Comparison of ENCODE assay signal across 8 cellular contexts in genomic region chr5:37738057-37738691, GRCh38.
A peak's percentile ranks its signal among the peaks of the same experiment; 100 is the strongest.
DNase-seq lines count a peak whose midpoint lies in the region; ATAC-seq and TF ChIP-seq lines count a peak whose summit lies in the region.

No MANE protein-coding gene starts in this region.

- H3K36me3 ChIP-seq in SJCRH30 (peaks cover 2% of the 10 kb centered on the region; the same call in 1 of the 2 replicates), suprapubic skin (peaks cover 6% of the 10 kb centered on the region), esophagus muscularis mucosa (peaks cover 0 to 7% (median 1%) of the 10 kb centered on the region in 4 donors)

- peaks cover 4% of the 10 kb centered on the region; the same call in 1 of the 2 replicates for H3K9me3 ChIP-seq in SJCRH30 (replicated peaks)
- H3K9me3 ChIP-seq in suprapubic skin: no peaks in the 10 kb centered on the region
- no peaks in the 10 kb centered on the region for H3K9me3 ChIP-seq in right cardiac atrium (ENCODE audit: control insufficient read depth, low read length)
- H3K9me3 ChIP-seq in esophagus muscularis mucosa: no peaks in the 10 kb centered on the region

- H3K27ac ChIP-seq in SJCRH30 (peak overlapping the region; percentile 96), suprapubic skin (peak overlapping the region; percentile 35), right cardiac atrium (ENCODE audit: low read length) (no peak overlapping the region), esophagus muscularis mucosa (replicated peaks in 1 of 4) (peak overlapping the region in 1 of 4 donors; percentile 7)

- ATAC-seq in GM19467 (IDR thresholded peaks at IDR 0.05; ENCODE audit: unreplicated experiment): peak; percentile 62
- peak; percentile 79 for ATAC-seq in HG03521 (IDR thresholded peaks at IDR 0.05; ENCODE audit: unreplicated experiment)
- no peak for ATAC-seq in right cardiac atrium

- no peak for TF ChIP-seq POLR2A in suprapubic skin (IDR thresholded peaks at IDR 0.05)
- TF ChIP-seq POLR2A in esophagus muscularis mucosa (IDR thresholded peaks at IDR 0.05; ENCODE audit: low read depth): no peak

- intact Hi-C loops in right cardiac atrium (cut with DNase I) (no loop called here), esophagus muscularis mucosa (cut with DNase I) (no loop called here)

- H3K4me1 ChIP-seq in SJCRH30 (peaks cover 53% of the 10 kb centered on the region), suprapubic skin (peaks cover 16% of the 10 kb centered on the region), right cardiac atrium (ENCODE audit: control insufficient read depth, insufficient read depth, low read length) (no peaks in the 10 kb centered on the region), esophagus muscularis mucosa (peaks cover 0 to 30% (median 11%) of the 10 kb centered on the region in 4 donors)

- H3K4me3 ChIP-seq in SJCRH30: peak overlapping the region; percentile 1; the same call in 1 of the 2 replicates
- H3K4me3 ChIP-seq in fibroblast of pulmonary artery (replicated peaks; ENCODE audit: low read depth, low read length): no peak overlapping the region
- H3K4me3 ChIP-seq in suprapubic skin: no peak overlapping the region
- no peak overlapping the region for H3K4me3 ChIP-seq in right cardiac atrium (ENCODE audit: low read length)
- no peak overlapping the region for H3K4me3 ChIP-seq in esophagus muscularis mucosa

- 58% methylated on average over 4 of the region's 4 CpGs for WGBS in suprapubic skin
- WGBS in right cardiac atrium: 62% methylated on average over 4 of the region's 4 CpGs
- WGBS in esophagus muscularis mucosa: 66% methylated on average over 4 of the region's 4 CpGs

- DNase-seq in EH (ENCODE audit: low read depth): peak; percentile 93
- peak; percentile 88 to 99 for DNase-seq in SJCRH30
- peak; percentile 89 for DNase-seq in fibroblast of pulmonary artery (ENCODE audit: low read depth)
- no peak for DNase-seq in suprapubic skin (ENCODE audit: low spot score in 2 of 2)
- DNase-seq in right cardiac atrium: no peak
- no peak for DNase-seq in esophagus muscularis mucosa (ENCODE audit: extremely low spot score)

- no peaks in the 10 kb centered on the region for H3K27me3 ChIP-seq in SJCRH30
- no peaks in the 10 kb centered on the region for H3K27me3 ChIP-seq in suprapubic skin
- no peaks in the 10 kb centered on the region for H3K27me3 ChIP-seq in right cardiac atrium (ENCODE audit: control insufficient read depth, insufficient read depth)
- H3K27me3 ChIP-seq in esophagus muscularis mucosa: no peaks in the 10 kb centered on the region

- TF ChIP-seq EP300 in suprapubic skin (IDR thresholded peaks at IDR 0.05) (no peak), esophagus muscularis mucosa (IDR thresholded peaks at IDR 0.05) (no peak)

- TF ChIP-seq CTCF in fibroblast of pulmonary artery (IDR thresholded peaks at IDR 0.05; ENCODE audit: low read length, missing control alignments) (no peak), suprapubic skin (IDR thresholded peaks at IDR 0.05) (no peak), esophagus muscularis mucosa (IDR thresholded peaks at IDR 0.05) (no peak)

Comparison
In these comparisons a context has a peak if more than half of its experiments do, and no peak if none do; other contexts are left out.
1. DNase-seq: peak in EH (single experiment), SJCRH30 (2 of 2) and fibroblast of pulmonary artery (single experiment); none in suprapubic skin (0 of 2), right cardiac atrium (0 of 3) and esophagus muscularis mucosa (single experiment).
2. ATAC-seq: peak in GM19467 (single experiment) and HG03521 (single experiment); none in right cardiac atrium (0 of 2).